ENCODE assay signal across 17 cellular contexts in genomic region chr6:89993411-89993810, GRCh38.
"Had no signal": no experiment of that assay in that cellular context is flagged by ENCODE, and none has a peak within 500 bp of the region (broad histone marks: within the 10 kb centered on the region; RNA-seq: fewer than 3 reads in every experiment).

No MANE protein-coding gene starts in this region.

- H3K9me3 ChIP-seq: ascending aorta, lower lobe of right lung, prostate gland, tibial artery had no signal

- H3K4me3 ChIP-seq: ascending aorta, lower lobe of right lung, prostate gland, tibial artery had no signal

- H3K36me3 ChIP-seq: ascending aorta, lower lobe of right lung, prostate gland, tibial artery had no signal

- H3K4me3 Mint-ChIP-seq: activated CD4-positive, alpha-beta T cell treated with anti-CD3 and anti-CD28 coated beads, Interleukin-2, amount 10 ng/mL, durations not matched to agents 7 days and 5 days; naive thymus-derived CD4-positive, alpha-beta T cell; stimulated activated naive CD8-positive, alpha-beta T cell treated with anti-CD3 and anti-CD28 coated beads, Interleukin-15, Interleukin-2, amounts not matched to agents 100 ng/mL and 50 ng/mL, for 24 hours; T-helper 1 cell treated with Interleukin-12 subunit alpha and Interleukin-12 subunit beta and Interleukin-4 antibody, amounts not matched to agents 30 μg/mL and 1 μg/mL, for 36 hours had no signal

- H3K27me3 ChIP-seq: ascending aorta, tibial artery had no signal

- ATAC-seq: left lobe of liver; lower lobe of right lung; naive thymus-derived CD4-positive, alpha-beta T cell had no signal

- H3K27me3 Mint-ChIP-seq: activated CD4-positive, alpha-beta T cell treated with anti-CD3 and anti-CD28 coated beads, Interleukin-2, amount 10 ng/mL, durations not matched to agents 7 days and 5 days; naive thymus-derived CD4-positive, alpha-beta T cell; stimulated activated naive CD8-positive, alpha-beta T cell treated with anti-CD3 and anti-CD28 coated beads, Interleukin-15, Interleukin-2, amounts not matched to agents 100 ng/mL and 50 ng/mL, for 24 hours had no signal

- DNase-seq: activated CD4-positive, alpha-beta T cell treated with anti-CD3 and anti-CD28 coated beads, Interleukin-2, amount 10 ng/mL, durations not matched to agents 7 days and 5 days; activated CD4-positive, CD25-positive, alpha-beta regulatory T cell; activated CD8-positive, alpha-beta memory T cell treated with anti-CD3 and anti-CD28 coated beads for 24 hours; activated CD8-positive, alpha-beta memory T cell treated with anti-CD3 and anti-CD28 coated beads, Interleukin-2, amount 50 U/mL, for 4 hours; central memory CD4-positive, alpha-beta T cell; effector memory CD4-positive, alpha-beta T cell; foreskin melanocyte; lower lobe of right lung; naive thymus-derived CD4-positive, alpha-beta T cell; stimulated activated CD4-positive, alpha-beta T cell treated with anti-CD3 and anti-CD28 coated beads, Interleukin-2, amount 100 ng/mL, for 48 hours; T1000; tibial artery had no signal

- H3K9me3 Mint-ChIP-seq: activated CD4-positive, alpha-beta T cell treated with anti-CD3 and anti-CD28 coated beads, Interleukin-2, amount 10 ng/mL, durations not matched to agents 7 days and 5 days; stimulated activated naive CD8-positive, alpha-beta T cell treated with anti-CD3 and anti-CD28 coated beads, Interleukin-15, Interleukin-2, amounts not matched to agents 100 ng/mL and 50 ng/mL, for 24 hours; T-helper 1 cell treated with Interleukin-12 subunit alpha and Interleukin-12 subunit beta and Interleukin-4 antibody, amounts not matched to agents 30 μg/mL and 1 μg/mL, for 36 hours had no signal

- H3K27ac Mint-ChIP-seq: T-helper 1 cell treated with Interleukin-12 subunit alpha and Interleukin-12 subunit beta and Interleukin-4 antibody, amounts not matched to agents 30 μg/mL and 1 μg/mL, for 36 hours had no signal

- H3K27ac ChIP-seq: ascending aorta, lower lobe of right lung, prostate gland, tibial artery had no signal
